ENCODE assay signal across 10 cellular contexts in the genomic region with DNA sequence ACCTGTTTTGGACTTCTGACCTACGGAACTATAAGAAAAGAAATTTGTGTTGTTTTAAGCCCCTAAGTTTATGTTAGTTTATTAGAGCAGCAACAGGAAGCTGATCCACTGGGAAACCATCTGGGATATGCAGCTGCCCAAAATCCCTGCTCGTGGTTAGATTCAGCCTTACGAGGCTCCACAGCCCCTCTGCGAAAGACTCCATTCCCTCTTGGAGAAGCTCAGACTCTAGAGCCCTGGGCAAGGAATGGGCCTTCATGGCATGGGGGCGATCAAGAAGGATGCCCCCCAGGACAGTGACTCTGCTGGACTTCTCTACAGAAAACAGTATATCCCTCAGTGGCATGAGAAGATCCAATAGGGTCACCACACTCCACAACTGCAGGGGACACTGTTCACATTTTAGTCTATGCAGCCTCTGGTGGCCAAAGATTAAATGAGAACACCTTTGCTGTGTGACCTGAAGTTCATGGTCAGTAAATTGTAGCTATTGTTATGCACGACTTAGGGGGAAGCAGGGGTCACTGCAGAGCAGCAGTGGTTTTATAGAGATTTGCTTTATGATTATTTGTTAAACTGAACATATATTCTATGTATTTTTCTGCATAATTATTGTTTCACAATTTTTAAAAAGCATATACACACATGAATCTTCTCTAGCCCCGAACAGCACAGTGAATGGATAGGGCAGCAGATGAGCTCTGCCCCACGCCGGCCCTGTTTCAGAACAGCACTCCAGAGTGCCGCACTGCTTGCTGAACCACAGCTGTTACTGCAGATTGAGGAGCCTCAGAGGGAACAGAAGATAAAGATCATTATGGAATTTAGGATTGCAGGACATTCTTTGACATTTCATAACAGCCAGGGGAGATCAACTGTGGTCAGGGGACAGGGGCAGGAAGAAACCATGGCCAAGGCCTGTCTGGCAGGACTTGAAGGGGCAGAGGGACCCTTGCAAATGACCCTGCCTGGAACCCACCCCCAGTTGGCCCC. TPM values are rescaled to one million over a fixed set of nuclear protein-coding genes. Genes with fewer than 3 reads are reported as not detected.
DNase-seq lines count a peak whose midpoint lies in the region; TF ChIP-seq lines count a peak whose summit lies in the region.
"Had no signal": no experiment of that assay in that cellular context is flagged by ENCODE, and none has a peak within 500 bp of the region (broad histone marks: within the 10 kb centered on the region; RNA-seq: fewer than 3 reads in every experiment).

No MANE protein-coding gene starts in this region.

- intact Hi-C loops in sigmoid colon (cut with DNase I), result loop anchor here (5.0 kb wide), 1 partner anchor 32 kb away; no protein-coding TSS in a partner anchor

- DNase-seq in GM03348 (ENCODE audit: low spot score), result peak; percentile 47
- peak; percentile 75 for DNase-seq in choroid plexus epithelial cell (ENCODE audit: low read depth)
- peak; percentile 54 for DNase-seq in sigmoid colon
- DNase-seq in NCI-H2029 treated with DMSO at 0.1 percent for 48 hours (lab: John Stamatoyannopoulos, UW), result no peak
- no peak for DNase-seq in CD1c-positive myeloid dendritic cell (ENCODE audit: extremely low spot score)
- no peak for DNase-seq in foreskin melanocyte
- DNase-seq: left cardiac atrium, NCI-H2171 treated with DMSO at 0.1 percent for 48 hours, substantia nigra had no signal

- H3K9me3 ChIP-seq in KOPT-K1 (ENCODE audit: insufficient read depth, low read length, poor library complexity, severe bottlenecking), result no peaks in the 10 kb centered on the region
- H3K9me3 ChIP-seq in sigmoid colon, result no peaks in the 10 kb centered on the region

- H3K36me3 ChIP-seq in KOPT-K1 (ENCODE audit: insufficient read depth, low read length) (peaks cover 38% of the 10 kb centered on the region), sigmoid colon (peaks cover 0 to 13% (median 0%) of the 10 kb centered on the region in 4 donors)

- H3K4me1 ChIP-seq in sigmoid colon, result peaks cover 0 to 32% (median 18%) of the 10 kb centered on the region in 4 donors

- 80 to 81% methylated on average over 10 of the region's 10 CpGs for WGBS in sigmoid colon, 2 donors

- H3K27me3 ChIP-seq in sigmoid colon, result no peaks in the 10 kb centered on the region

- TF ChIP-seq CTCF in choroid plexus epithelial cell (conservative IDR thresholded peaks at IDR 0.05; ENCODE audit: low read depth, low read length) (peak; percentile 16), sigmoid colon (IDR thresholded peaks at IDR 0.05) (no peak)

- no peak for TF ChIP-seq POLR2A in sigmoid colon (IDR thresholded peaks at IDR 0.05)

- H3K27ac ChIP-seq in KOPT-K1 (ENCODE audit: low read depth, low read length, poor library complexity, severe bottlenecking) (peak overlapping the region; percentile 99), sigmoid colon (peak overlapping the region in 1 of 4 donors; percentile 2)

- H3K4me3 ChIP-seq in choroid plexus epithelial cell (ENCODE audit: low read depth, low read length) (no peak overlapping the region), sigmoid colon (no peak overlapping the region)

- TF ChIP-seq EP300 in sigmoid colon (IDR thresholded peaks at IDR 0.05), result no peak

RNA-seq across cellular contexts. Expression of a gene that starts 20.9 kb away (rescaled TPM):
- 100 to 1,000 TPM in 1 of 4 donors, 10 to 100 TPM in 3; 15.3 to 124 (median 22.7) TPM for total RNA-seq in sigmoid colon
- 100 to 1,000 TPM in 1 of 3 donors, 10 to 100 TPM in 2; 37.2 to 169 (median 70.5) TPM for polyA plus RNA-seq in sigmoid colon

Comparison
In these comparisons a context has a peak if more than half of its experiments do, and no peak if none do; other contexts are left out.
1. DNase-seq: peak in GM03348 (single experiment), choroid plexus epithelial cell (single experiment) and sigmoid colon (single experiment); none in NCI-H2029 treated with DMSO at 0.1 percent for 48 hours (single experiment), CD1c-positive myeloid dendritic cell (single experiment) and foreskin melanocyte (single experiment).